Comparison of ENCODE assay signal across 14 cellular contexts in the genomic region with DNA sequence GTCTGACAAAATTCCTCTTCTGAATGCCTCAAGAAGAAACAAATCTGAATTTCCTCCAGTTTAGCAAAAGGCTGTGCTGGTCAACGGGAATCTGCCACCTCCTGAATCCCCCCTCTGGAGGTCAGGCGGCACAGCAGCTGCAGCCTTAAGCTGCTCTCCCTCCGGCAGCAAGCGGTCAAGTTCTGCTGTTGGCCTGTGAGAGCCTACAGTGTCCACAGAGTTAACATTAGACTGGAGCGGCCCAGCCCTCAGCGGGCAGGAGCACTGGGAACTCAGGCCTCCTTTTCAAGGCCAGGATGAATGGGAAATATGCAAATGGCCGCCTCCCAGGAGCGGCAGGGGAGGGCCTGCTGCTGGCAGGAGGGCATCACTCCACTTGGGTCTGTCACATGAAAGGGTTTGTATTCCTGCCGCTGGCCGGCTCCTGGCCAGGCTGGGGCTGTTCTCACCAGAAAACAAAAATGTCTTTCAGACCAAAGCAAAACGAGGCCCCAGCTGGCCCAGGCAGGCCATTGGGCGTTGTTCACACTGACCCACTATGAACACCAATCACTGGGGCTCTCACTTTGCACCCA. TPM values are rescaled to one million over a fixed set of nuclear protein-coding genes. Genes with fewer than 3 reads are reported as not detected.
DNase-seq lines count a peak whose midpoint lies in the region; FAIRE-seq and TF ChIP-seq lines count a peak whose summit lies in the region.
"Had no signal": no experiment of that assay in that cellular context is flagged by ENCODE, and none has a peak within 500 bp of the region (broad histone marks: within the 10 kb centered on the region; RNA-seq: fewer than 3 reads in every experiment).

No MANE protein-coding gene starts in this region.

- peak; percentile 3 for DNase-seq in AG10803 (ENCODE audit: low read depth)
- peak; percentile 15 for DNase-seq in amniotic epithelial cell (ENCODE audit: low read depth)
- peak; percentile 51 to 75 for DNase-seq in cardiac muscle cell (ENCODE audit: low read depth in 1 of 2, low spot score in 1 of 2)
- DNase-seq in neural crest cell (ENCODE audit: low read depth, low spot score): peak; percentile 64
- no peak for DNase-seq in H4 (ENCODE audit: low spot score)
- DNase-seq in NCI-H2029 (lab: John Stamatoyannopoulos, UW): no peak
- no peak for DNase-seq in HTR-8/SVneo (ENCODE audit: insufficient read length, low spot score)
- DNase-seq in NCI-H187 treated with DMSO at 0.1 percent for 48 hours (lab: John Stamatoyannopoulos, UW): no peak
- DNase-seq: ACHN, NCI-H446, T-cell had no signal

- H3K27me3 Mint-ChIP-seq in neural crest cell (ENCODE audit: low read depth): peaks cover 6% of the 10 kb centered on the region
- H3K27me3 Mint-ChIP-seq: T-cell had no signal

- peaks cover 3% of the 10 kb centered on the region for H3K9me3 Mint-ChIP-seq in neural crest cell
- H3K9me3 Mint-ChIP-seq: T-cell had no signal

- peak overlapping the region; percentile 67 for H3K4me3 Mint-ChIP-seq in neural crest cell
- H3K4me3 Mint-ChIP-seq: T-cell had no signal

- H3K27ac Mint-ChIP-seq in neural crest cell (ENCODE audit: unreplicated experiment): peak overlapping the region; percentile 10

- no peak for FAIRE-seq in HTR-8/SVneo (lab: Jason Lieb, UNC)
- FAIRE-seq: keratinocyte had no signal

- peaks cover 48% of the 10 kb centered on the region for H3K4me1 Mint-ChIP-seq in neural crest cell

- H3K27me3 ChIP-seq in cardiac muscle cell: peaks cover 4% of the 10 kb centered on the region

- no peaks in the 10 kb centered on the region for H3K36me3 ChIP-seq in cardiac muscle cell

- peaks cover 5% of the 10 kb centered on the region for H3K4me1 ChIP-seq in cardiac muscle cell (ENCODE audit: low read depth)

- H3K27ac ChIP-seq in cardiac muscle cell: no peak overlapping the region
- H3K27ac ChIP-seq: coronary artery, skin epidermis had no signal

- H3K36me3 Mint-ChIP-seq in neural crest cell (ENCODE audit: low read depth): no peaks in the 10 kb centered on the region
- H3K36me3 Mint-ChIP-seq: T-cell had no signal

- peak; percentile 31 for TF ChIP-seq CTCF in AG10803 (conservative IDR thresholded peaks at IDR 0.05; ENCODE audit: low read length)
- peak; percentile 37 for TF ChIP-seq CTCF in cardiac muscle cell (IDR thresholded peaks at IDR 0.05; ENCODE audit: low read depth, low read length)
- TF ChIP-seq CTCF in neural crest cell (conservative IDR thresholded peaks at IDR 0.05): no peak

- H3K9me3 ChIP-seq in cardiac muscle cell (ENCODE audit: low read depth): no peaks in the 10 kb centered on the region

- no peak overlapping the region for H3K4me3 ChIP-seq in AG10803 (ENCODE audit: low read length)
- no peak overlapping the region for H3K4me3 ChIP-seq in cardiac muscle cell
- H3K4me3 ChIP-seq: coronary artery, skin epidermis had no signal

RNA-seq across cellular contexts. Expression of a gene that starts 8.2 kb away (rescaled TPM):
- 0.18 and 0.56 TPM in 2 replicates for total RNA-seq in cardiac muscle cell
- 0.48 TPM in 1 of 2 replicates, not detected in the other for polyA plus RNA-seq in cardiac muscle cell
- total RNA-seq in neural crest cell: 0.84 and 1.7 TPM in 2 replicates
- 0.43 and 0.46 TPM in 2 replicates for total RNA-seq in H4 (2014; rRNA removed; shearing (Covaris generic))

RNA-seq across cellular contexts. Expression of a gene that starts 57.2 kb away (rescaled TPM):
- total RNA-seq in cardiac muscle cell (not detected in 2 replicates), neural crest cell (not detected in 2 replicates)
- not detected in 2 replicates for polyA plus RNA-seq in cardiac muscle cell
- total RNA-seq in H4 (2014; rRNA removed; shearing (Covaris generic)): not detected in 2 replicates
- total RNA-seq: T-cell had no signal
- polyA plus RNA-seq: keratinocyte had no signal

RNA-seq across cellular contexts. Expression of a gene that starts 57.8 kb away (rescaled TPM):
- total RNA-seq in cardiac muscle cell (not detected in 2 replicates), neural crest cell (not detected in 2 replicates)
- not detected in 2 replicates for polyA plus RNA-seq in cardiac muscle cell
- not detected in 2 replicates for total RNA-seq in H4 (2014; rRNA removed; shearing (Covaris generic))
- polyA plus RNA-seq: keratinocyte had no signal

Comparison
In these comparisons a context has a peak if more than half of its experiments do, and no peak if none do; other contexts are left out.
1. DNase-seq: peak in AG10803 (single experiment), amniotic epithelial cell (single experiment), cardiac muscle cell (2 of 2) and neural crest cell (single experiment); none in H4 (single experiment), NCI-H2029 (single experiment), HTR-8/SVneo (single experiment) and NCI-H187 treated with DMSO at 0.1 percent for 48 hours (single experiment).